12 cellular contexts compared by ENCODE assay signal in genomic region chr20:36306557-36307411, GRCh38. TPM values are rescaled to one million over a fixed set of nuclear protein-coding genes. Genes with fewer than 3 reads are reported as not detected.
DNase-seq lines count a peak whose midpoint lies in the region; ATAC-seq and TF ChIP-seq lines count a peak whose summit lies in the region.
"Had no signal": no experiment of that assay in that cellular context is flagged by ENCODE, and none has a peak within 500 bp of the region (broad histone marks: within the 10 kb centered on the region; RNA-seq: fewer than 3 reads in every experiment).

No MANE protein-coding gene starts in this region.

- peak overlapping the region; percentile 19 for H3K4me3 Mint-ChIP-seq in activated naive CD4-positive, alpha-beta T cell treated with anti-CD3 and anti-CD28 coated beads for 36 hours
- no peak overlapping the region for H3K4me3 Mint-ChIP-seq in activated naive CD4-positive, alpha-beta T cell treated with anti-CD3 and anti-CD28 coated beads, Interleukin-2, amount 10 ng/mL, durations not matched to agents 7 days and 5 days
- H3K4me3 Mint-ChIP-seq: activated naive CD8-positive, alpha-beta T cell treated with anti-CD3 and anti-CD28 coated beads, Interleukin-2, amount 10 ng/mL, durations not matched to agents 7 days and 5 days; HFFc6 had no signal

- CTCF ChIA-PET in activated naive CD4-positive, alpha-beta T cell treated with anti-CD3 and anti-CD28 coated beads for 36 hours (lab: Charles Lee) = interaction anchor here (0.7 to 0.8 kb wide), 2 partner anchors 33 to 132 kb away, joined by 3 to 4 read pairs; no protein-coding TSS in a partner anchor
- CTCF ChIA-PET in activated naive CD4-positive, alpha-beta T cell treated with anti-CD3 and anti-CD28 coated beads, Interleukin-2, amount 10 ng/mL, durations not matched to agents 7 days and 5 days (lab: Charles Lee) = no interaction called here
- CTCF ChIA-PET in GM10248 (lab: Yijun Ruan, JAX) = no interaction called here

- DNase-seq in activated naive CD4-positive, alpha-beta T cell treated with anti-CD3 and anti-CD28 coated beads for 36 hours = no peak
- no peak for DNase-seq in activated naive CD4-positive, alpha-beta T cell treated with anti-CD3 and anti-CD28 coated beads, Interleukin-2, amount 10 ng/mL, durations not matched to agents 7 days and 5 days
- DNase-seq in ascending aorta (ENCODE audit: low spot score in 2 of 2) (no peak), lower lobe of right lung (no peak), suprapubic skin (ENCODE audit: low spot score in 2 of 2) (no peak), GM10248 (ENCODE audit: extremely low spot score) (no peak), SKM-1 (lab: John Stamatoyannopoulos, UW; ENCODE audit: unreplicated experiment) (no peak)
- DNase-seq: activated naive CD8-positive, alpha-beta T cell treated with anti-CD3 and anti-CD28 coated beads, Interleukin-2, amount 10 ng/mL, durations not matched to agents 7 days and 5 days; HFFc6; left cardiac atrium; NCI-H1048 had no signal

- 1% methylated on average over 20 of the region's 69 CpGs for WGBS in suprapubic skin

- H3K9me3 ChIP-seq in ascending aorta (no peaks in the 10 kb centered on the region), lower lobe of right lung (no peaks in the 10 kb centered on the region), suprapubic skin (no peaks in the 10 kb centered on the region)

- H3K4me1 Mint-ChIP-seq in activated naive CD4-positive, alpha-beta T cell treated with anti-CD3 and anti-CD28 coated beads for 36 hours (ENCODE audit: low read depth) = peaks cover 2% of the 10 kb centered on the region
- peaks cover 3% of the 10 kb centered on the region for H3K4me1 Mint-ChIP-seq in activated naive CD4-positive, alpha-beta T cell treated with anti-CD3 and anti-CD28 coated beads, Interleukin-2, amount 10 ng/mL, durations not matched to agents 7 days and 5 days

- peak in 1 of 2 donors; percentile 6 for ATAC-seq in lower lobe of right lung
- ATAC-seq in HG03039 (IDR thresholded peaks at IDR 0.05; ENCODE audit: unreplicated experiment) = no peak

- H3K27me3 ChIP-seq in ascending aorta = peaks cover 13% of the 10 kb centered on the region
- H3K27me3 ChIP-seq in lower lobe of right lung (ENCODE audit: low read depth) = peaks cover 85% of the 10 kb centered on the region
- peaks cover 95% of the 10 kb centered on the region for H3K27me3 ChIP-seq in suprapubic skin

- no peaks in the 10 kb centered on the region for H3K36me3 Mint-ChIP-seq in activated naive CD4-positive, alpha-beta T cell treated with anti-CD3 and anti-CD28 coated beads for 36 hours (ENCODE audit: low read depth)
- no peaks in the 10 kb centered on the region for H3K36me3 Mint-ChIP-seq in activated naive CD4-positive, alpha-beta T cell treated with anti-CD3 and anti-CD28 coated beads, Interleukin-2, amount 10 ng/mL, durations not matched to agents 7 days and 5 days
- H3K36me3 Mint-ChIP-seq: activated naive CD8-positive, alpha-beta T cell treated with anti-CD3 and anti-CD28 coated beads, Interleukin-2, amount 10 ng/mL, durations not matched to agents 7 days and 5 days had no signal

- H3K4me3 ChIP-seq in ascending aorta = peak overlapping the region; percentile 39 to 55
- H3K4me3 ChIP-seq in lower lobe of right lung = peak overlapping the region; percentile 19
- H3K4me3 ChIP-seq in suprapubic skin = peak overlapping the region; percentile 47

- TF ChIP-seq CTCF in ascending aorta (IDR thresholded peaks at IDR 0.05) (no peak), lower lobe of right lung (IDR thresholded peaks at IDR 0.05) (no peak), suprapubic skin (IDR thresholded peaks at IDR 0.05) (no peak), GM10248 (IDR thresholded peaks at IDR 0.05; ENCODE audit: control extremely low read depth, extremely low read depth, low read depth, missing control alignments) (no peak)

- H3K27ac Mint-ChIP-seq in activated naive CD4-positive, alpha-beta T cell treated with anti-CD3 and anti-CD28 coated beads for 36 hours = no peak overlapping the region
- no peak overlapping the region for H3K27ac Mint-ChIP-seq in activated naive CD4-positive, alpha-beta T cell treated with anti-CD3 and anti-CD28 coated beads, Interleukin-2, amount 10 ng/mL, durations not matched to agents 7 days and 5 days
- H3K27ac Mint-ChIP-seq: activated naive CD8-positive, alpha-beta T cell treated with anti-CD3 and anti-CD28 coated beads, Interleukin-2, amount 10 ng/mL, durations not matched to agents 7 days and 5 days; HFFc6 had no signal

- TF ChIP-seq EP300 in suprapubic skin (IDR thresholded peaks at IDR 0.05) = no peak

- POLR2A ChIA-PET in GM10248 (lab: Yijun Ruan, JAX) = no interaction called here

- H3K9me3 Mint-ChIP-seq in activated naive CD4-positive, alpha-beta T cell treated with anti-CD3 and anti-CD28 coated beads for 36 hours = no peaks in the 10 kb centered on the region
- H3K9me3 Mint-ChIP-seq in activated naive CD4-positive, alpha-beta T cell treated with anti-CD3 and anti-CD28 coated beads, Interleukin-2, amount 10 ng/mL, durations not matched to agents 7 days and 5 days = no peaks in the 10 kb centered on the region
- H3K9me3 Mint-ChIP-seq: activated naive CD8-positive, alpha-beta T cell treated with anti-CD3 and anti-CD28 coated beads, Interleukin-2, amount 10 ng/mL, durations not matched to agents 7 days and 5 days; HFFc6 had no signal

- H3K27me3 Mint-ChIP-seq in activated naive CD4-positive, alpha-beta T cell treated with anti-CD3 and anti-CD28 coated beads for 36 hours (ENCODE audit: low read depth) = peaks cover 62% of the 10 kb centered on the region
- H3K27me3 Mint-ChIP-seq in activated naive CD4-positive, alpha-beta T cell treated with anti-CD3 and anti-CD28 coated beads, Interleukin-2, amount 10 ng/mL, durations not matched to agents 7 days and 5 days = peaks cover 87% of the 10 kb centered on the region

- TF ChIP-seq POLR2A in suprapubic skin (IDR thresholded peaks at IDR 0.05) = no peak

- H3K4me1 ChIP-seq in ascending aorta (peaks cover 3 to 7% of the 10 kb centered on the region in 2 donors), lower lobe of right lung (peaks cover 8% of the 10 kb centered on the region), suprapubic skin (peaks cover 17% of the 10 kb centered on the region)

- H3K36me3 ChIP-seq in ascending aorta (no peaks in the 10 kb centered on the region), lower lobe of right lung (no peaks in the 10 kb centered on the region), suprapubic skin (no peaks in the 10 kb centered on the region)

- intact Hi-C loops in activated naive CD4-positive, alpha-beta T cell treated with anti-CD3 and anti-CD28 coated beads for 36 hours (cut with micrococcal nuclease) = no loop called here
- intact Hi-C loops in ascending aorta (cut with DNase I) = no loop called here
- intact Hi-C loops in lower lobe of right lung (cut with DNase I) = no loop called here

- no peak overlapping the region for H3K27ac ChIP-seq in ascending aorta
- H3K27ac ChIP-seq in lower lobe of right lung = no peak overlapping the region
- no peak overlapping the region for H3K27ac ChIP-seq in suprapubic skin

RNA-seq across cellular contexts. Expression of gene DLGAP4, which starts 0.6 kb away (rescaled TPM):
- total RNA-seq in activated naive CD4-positive, alpha-beta T cell treated with anti-CD3 and anti-CD28 coated beads for 36 hours = 10 to 100 TPM in 1 of 2 experiments, 1 to 10 TPM in 1; 9.2 to 13.7 TPM
- total RNA-seq in ascending aorta (98.2 TPM), lower lobe of right lung (59.3 TPM), suprapubic skin (100 to 1,000 TPM in 2 of 4 donors, 10 to 100 TPM in 2; 69.5 to 120 (median 96.8) TPM)
